Comparison of ENCODE assay signal across 8 cellular contexts in the genomic region with DNA sequence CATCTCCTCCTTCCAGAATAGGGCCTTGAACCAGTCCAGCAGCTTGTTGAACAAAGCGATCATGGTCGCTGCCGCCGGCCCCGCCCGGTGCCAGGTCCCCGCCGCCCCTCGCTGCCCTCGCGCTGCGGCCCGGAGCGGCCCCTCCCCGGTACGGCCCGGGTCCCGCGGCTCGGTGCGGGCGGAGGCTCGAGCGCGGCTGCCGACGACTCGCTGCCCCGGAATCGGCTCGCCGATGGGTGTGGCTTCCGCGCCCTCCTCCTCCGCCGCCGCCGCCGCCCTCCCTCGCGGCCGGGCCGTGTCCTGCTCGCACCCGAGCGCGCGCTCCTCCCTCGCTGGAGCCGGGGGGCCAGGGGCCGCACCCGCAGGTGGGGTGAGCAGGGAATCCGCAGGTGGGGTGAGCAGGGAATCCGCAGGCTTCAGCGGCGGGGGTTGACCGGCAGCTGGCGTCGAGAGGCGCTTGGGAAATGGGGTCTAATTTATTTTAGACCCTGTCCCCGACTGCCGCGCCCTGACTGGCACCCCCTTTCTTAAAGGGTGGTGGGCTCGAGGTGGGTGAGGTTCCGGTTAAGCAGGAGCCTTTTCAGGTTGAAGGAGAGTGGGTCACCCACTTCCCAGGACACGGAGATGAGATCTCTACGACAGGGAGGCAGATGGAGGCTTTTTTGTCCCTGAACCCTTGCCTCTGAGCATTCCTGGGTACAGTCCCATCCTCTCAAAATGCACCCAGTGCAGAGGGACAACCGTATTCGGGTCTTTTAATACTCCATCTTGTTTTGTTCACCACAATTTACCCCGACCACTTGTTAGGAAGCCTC. TPM values are rescaled to one million over a fixed set of nuclear protein-coding genes. Genes with fewer than 3 reads are reported as not detected.
DNase-seq lines count a peak whose midpoint lies in the region; ATAC-seq and TF ChIP-seq lines count a peak whose summit lies in the region.

A gene (minus strand): TSS at position 228 of the 815 bp plus-strand sequence. CDS start 165 bp downstream, at position 63.

- H3K36me3 ChIP-seq in SU-DHL-6 (ENCODE audit: low read length), result no peaks in the 10 kb centered on the region
- H3K36me3 ChIP-seq in adrenal gland (replicated peaks in 1 of 2), result no peaks in the 10 kb centered on the region

- ATAC-seq in GM21390 (IDR thresholded peaks at IDR 0.05; ENCODE audit: unreplicated experiment), result peak; percentile 55
- peak; percentile 72 to 89 for ATAC-seq in left cardiac atrium

- H2AFZ ChIP-seq in SU-DHL-6 (ENCODE audit: low read depth, low read length, severe bottlenecking), result peak within 1 kb of the TSS; percentile 90

- H3K4me3 ChIP-seq in SU-DHL-6 (ENCODE audit: insufficient read depth, low read length, poor library complexity, severe bottlenecking), result peak within 1 kb of the TSS; percentile 66
- H3K4me3 ChIP-seq in adrenal gland, result peak within 1 kb of the TSS; percentile 71 to 96 (median 86)

- peak within 1 kb of the TSS; percentile 86 for H3K9ac ChIP-seq in SU-DHL-6 (ENCODE audit: low read length)

- H3K27ac ChIP-seq in SU-DHL-6 (ENCODE audit: low read depth, low read length) (peak within 1 kb of the TSS; percentile 81), adrenal gland (peak within 1 kb of the TSS; percentile 80 to 98 (median 87))

- H3K4me1 ChIP-seq in adrenal gland (replicated peaks in 1 of 2), result peaks cover 8 to 33% of the 10 kb centered on the region in 2 donors

- TF ChIP-seq POLR2A in adrenal gland (IDR thresholded peaks at IDR 0.05), result peak; percentile 39 to 59

- H3K79me2 ChIP-seq in SU-DHL-6 (ENCODE audit: insufficient read depth, low read length), result peaks cover 39% of the 10 kb centered on the region

- H3K9me3 ChIP-seq in SU-DHL-6 (ENCODE audit: insufficient read depth, low read length) (no peaks in the 10 kb centered on the region), adrenal gland (replicated peaks in 1 of 3) (no peaks in the 10 kb centered on the region)

- DNase-seq in DMS114 treated with DMSO at 0.1 percent for 48 hours (lab: John Stamatoyannopoulos, UW; ENCODE audit: unreplicated experiment) (peak; percentile 22), HuH-7.5 (ENCODE audit: low spot score) (peak; percentile 61), adrenal gland (peak in 5 of 7 donors; percentile 50 to 77 (median 70)), left cardiac atrium (peak; percentile 83), posterior cingulate gyrus (peak; percentile 58 to 97 (median 80)), dedifferentiated amniotic fluid mesenchymal stem cell (ENCODE audit: extremely low spot score) (no peak)

- H4K20me1 ChIP-seq in SU-DHL-6 (ENCODE audit: low read depth, low read length), result no peaks in the 10 kb centered on the region

- intact Hi-C loops in adrenal gland (cut with DNase I) (no loop called here), left cardiac atrium (cut with DNase I) (no loop called here), posterior cingulate gyrus (cut with DNase I) (no loop called here)

- 0 to 1% (median 1%) methylated on average over 15 to 70 of the region's 70 CpGs for WGBS in adrenal gland, 4 donors

- no peaks in the 10 kb centered on the region for H3K27me3 ChIP-seq in SU-DHL-6 (ENCODE audit: low read length)
- no peaks in the 10 kb centered on the region for H3K27me3 ChIP-seq in adrenal gland

- peak within 1 kb of the TSS; percentile 68 for H3K4me2 ChIP-seq in SU-DHL-6 (ENCODE audit: low read depth, low read length, poor library complexity, severe bottlenecking)

- TF ChIP-seq CTCF in SU-DHL-6 (IDR thresholded peaks at IDR 0.05; ENCODE audit: insufficient read depth, low read length, poor library complexity, severe bottlenecking), result no peak
- TF ChIP-seq CTCF in adrenal gland (IDR thresholded peaks at IDR 0.05), result no peak

- no peaks in the 10 kb centered on the region for H3K9me2 ChIP-seq in SU-DHL-6 (replicated peaks; ENCODE audit: insufficient read depth, low read length)

- peaks cover 16% of the 10 kb centered on the region for H3F3A ChIP-seq in SU-DHL-6 (ENCODE audit: insufficient read depth)

RNA-seq across cellular contexts. Expression of the gene that starts here (rescaled TPM):
- 100 to 1,000 TPM in 1 of 8 donors, 10 to 100 TPM in 7; 34.3 to 115 (median 64.8) TPM for total RNA-seq in adrenal gland
- polyA plus RNA-seq in adrenal gland, result 10 to 100 TPM; 26.4 to 71.2 (median 28.6) TPM
- total RNA-seq in left cardiac atrium, result 10 to 100 TPM; 55.6 to 79.8 TPM
